In the genomic region with DNA sequence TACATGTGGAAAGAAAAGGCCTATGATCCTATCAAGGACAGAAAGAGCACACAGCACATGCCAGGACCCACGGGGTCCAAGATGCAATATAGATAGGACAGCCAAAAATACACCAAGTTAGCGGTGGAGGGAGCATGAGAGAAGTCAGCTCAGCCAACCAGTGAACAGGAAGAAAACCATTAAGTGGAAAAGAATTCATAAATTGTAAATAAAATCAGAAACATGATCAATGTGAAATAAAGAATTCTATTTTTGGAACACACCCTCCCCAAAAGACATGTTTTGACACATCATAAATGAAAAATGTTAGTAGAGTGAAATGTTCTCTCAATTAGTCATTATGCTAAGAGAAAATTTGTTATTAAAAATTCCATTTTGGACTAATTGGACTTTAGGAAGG, we compare ENCODE assay signal across 26 cellular contexts.
"Had no signal": no experiment of that assay in that cellular context is flagged by ENCODE, and none has a peak within 500 bp of the region (broad histone marks: within the 10 kb centered on the region; RNA-seq: fewer than 3 reads in every experiment).

No MANE protein-coding gene starts in this region.

- DNase-seq: activated B cell treated with CpG ODN at 0.5 μM for 24 hours; activated CD4-positive, alpha-beta T cell treated with anti-CD3 and anti-CD28 coated beads for 1 hour; activated CD4-positive, alpha-beta T cell treated with anti-CD3 and anti-CD28 coated beads, Interleukin-2, amount 50 U/mL, for 48 hours; activated effector memory CD4-positive, alpha-beta T cell treated with Interleukin-2 at 50 U/mL for 16 hours; activated naive CD4-positive, alpha-beta T cell; activated T-cell treated with anti-CD3 and anti-CD28 coated beads, Interleukin-2, amount 50 U/mL, for 24 hours; aorta; body of pancreas; Kasumi-1; NCI-H1092; NCI-H2029 treated with DMSO at 0.1 percent for 48 hours; NCI-H345; NCI-H510A; NCI-H526 treated with DMSO at 0.1 percent for 48 hours; NK-92 treated with Interleukin-12 subunit alpha and Interleukin-12 subunit beta, amount 100 ng/mL, for 24 hours; OCI-M1; Peyer's patch; SHP77; T-helper 9 cell had no signal

- H3K27me3 ChIP-seq: body of pancreas, Peyer's patch, SJSA1 had no signal

- H3K4me3 Mint-ChIP-seq: activated B cell treated with CpG ODN at 0.5 μM for 24 hours; activated CD4-positive, alpha-beta T cell treated with anti-CD3 and anti-CD28 coated beads, Interleukin-2, amount 10 ng/mL, durations not matched to agents 24 days and 14 days; activated CD8-positive, alpha-beta memory T cell treated with anti-CD3 and anti-CD28 coated beads, Interleukin-2, amount 10 ng/mL, durations not matched to agents 7 days and 5 days; activated naive CD4-positive, alpha-beta T cell treated with anti-CD3 and anti-CD28 coated beads, Interleukin-2, amount 50 U/mL, for 24 hours; activated T-cell treated with anti-CD3 and anti-CD28 coated beads, Interleukin-2, amount 50 U/mL, for 24 hours; activated T-helper 1 cell treated with anti-CD3 and anti-CD28 coated beads, Interleukin-12 subunit alpha, Interleukin-12 subunit beta, Interleukin-2, Interleukin-4 antibody, amounts not matched to agents 30 ng/mL and 10 ng/mL and 1 ng/mL, durations not matched to agents 14 hours and 24 hours and 36 hours; T-helper 1 cell treated with Interleukin-12 subunit alpha and Interleukin-12 subunit beta and Interleukin-4 antibody, amounts not matched to agents 30 μg/mL and 1 μg/mL, for 36 hours had no signal

- H3K4me3 ChIP-seq: body of pancreas, Peyer's patch, SJSA1 had no signal

- H3K27me3 Mint-ChIP-seq: activated B cell treated with CpG ODN at 0.5 μM for 24 hours; activated CD4-positive, alpha-beta T cell treated with anti-CD3 and anti-CD28 coated beads, Interleukin-2, amount 10 ng/mL, durations not matched to agents 24 days and 14 days; activated CD8-positive, alpha-beta memory T cell treated with anti-CD3 and anti-CD28 coated beads, Interleukin-2, amount 10 ng/mL, durations not matched to agents 7 days and 5 days; activated naive CD4-positive, alpha-beta T cell treated with anti-CD3 and anti-CD28 coated beads, Interleukin-2, amount 50 U/mL, for 24 hours; activated T-cell treated with anti-CD3 and anti-CD28 coated beads, Interleukin-2, amount 50 U/mL, for 24 hours had no signal

- H3K9me3 ChIP-seq: body of pancreas, Peyer's patch, SJSA1 had no signal

- ATAC-seq: activated CD8-positive, alpha-beta memory T cell treated with anti-CD3 and anti-CD28 coated beads, Interleukin-2, amount 10 ng/mL, durations not matched to agents 7 days and 5 days; body of pancreas had no signal

- H3K27ac Mint-ChIP-seq: activated B cell treated with CpG ODN at 0.5 μM for 24 hours; activated CD4-positive, alpha-beta T cell treated with anti-CD3 and anti-CD28 coated beads, Interleukin-2, amount 10 ng/mL, durations not matched to agents 24 days and 14 days; activated CD8-positive, alpha-beta memory T cell treated with anti-CD3 and anti-CD28 coated beads, Interleukin-2, amount 10 ng/mL, durations not matched to agents 7 days and 5 days; activated naive CD4-positive, alpha-beta T cell treated with anti-CD3 and anti-CD28 coated beads, Interleukin-2, amount 50 U/mL, for 24 hours; activated T-cell treated with anti-CD3 and anti-CD28 coated beads, Interleukin-2, amount 50 U/mL, for 24 hours; activated T-helper 1 cell treated with anti-CD3 and anti-CD28 coated beads, Interleukin-12 subunit alpha, Interleukin-12 subunit beta, Interleukin-2, Interleukin-4 antibody, amounts not matched to agents 30 ng/mL and 10 ng/mL and 1 ng/mL, durations not matched to agents 14 hours and 24 hours and 36 hours; T-helper 1 cell treated with Interleukin-12 subunit alpha and Interleukin-12 subunit beta and Interleukin-4 antibody, amounts not matched to agents 30 μg/mL and 1 μg/mL, for 36 hours had no signal

- H3K27ac ChIP-seq: body of pancreas, Peyer's patch, RWPE1, SJSA1 had no signal

- H3K4me1 Mint-ChIP-seq: activated B cell treated with CpG ODN at 0.5 μM for 24 hours; activated CD4-positive, alpha-beta T cell treated with anti-CD3 and anti-CD28 coated beads, Interleukin-2, amount 10 ng/mL, durations not matched to agents 24 days and 14 days; activated CD8-positive, alpha-beta memory T cell treated with anti-CD3 and anti-CD28 coated beads, Interleukin-2, amount 10 ng/mL, durations not matched to agents 7 days and 5 days; activated naive CD4-positive, alpha-beta T cell treated with anti-CD3 and anti-CD28 coated beads, Interleukin-2, amount 50 U/mL, for 24 hours had no signal

- H3K36me3 ChIP-seq: Peyer's patch, SJSA1 had no signal

- H3K36me3 Mint-ChIP-seq: activated CD8-positive, alpha-beta memory T cell treated with anti-CD3 and anti-CD28 coated beads, Interleukin-2, amount 10 ng/mL, durations not matched to agents 7 days and 5 days had no signal

- H3K4me1 ChIP-seq: body of pancreas, Peyer's patch, SJSA1 had no signal
